In genomic region chr17:50399591-50399990, GRCh38 we compare ENCODE assay signal across 5 cellular contexts. TPM values are rescaled to one million over a fixed set of nuclear protein-coding genes. Genes with fewer than 3 reads are reported as not detected.
A peak's percentile ranks its signal among the peaks of the same experiment; 100 is the strongest.
DNase-seq lines count a peak whose midpoint lies in the region; ATAC-seq, FAIRE-seq and TF ChIP-seq lines count a peak whose summit lies in the region.
"Not testable (repeated sequence)": the region's sequence is repeated elsewhere in the genome, so short reads cannot be mapped to it uniquely, and the experiment has no call there.

No MANE protein-coding gene starts in this region.

- ATAC-seq in activated CD4-positive, alpha-beta T cell treated with anti-CD3 and anti-CD28 coated beads for 36 hours; K562: not testable (repeated sequence)

- WGBS in K562 (ENCODE audit: insufficient coverage, low coverage, missing lambda C conversion rate), result 89% methylated on average over 7 of the region's 8 CpGs

- peaks cover 30% of the 10 kb centered on the region for H3K79me2 ChIP-seq in K562 (ENCODE audit: control insufficient read depth, insufficient read depth, low read length)

- H3K36me3 ChIP-seq in K562 (ENCODE audit: control insufficient read depth, insufficient read depth, low read length), result peaks cover 17% of the 10 kb centered on the region

- not testable (repeated sequence) for FAIRE-seq in K562 (lab: Jason Lieb, UNC)

- TF ChIP-seq EP300 in K562 (IDR thresholded peaks at IDR 0.05; ENCODE audit: low read length), result not testable (repeated sequence)

- not testable (repeated sequence) for H3K4me3 ChIP-seq in K562

- H3K4me2 ChIP-seq in K562 (ENCODE audit: insufficient read depth, low read length), result not testable (repeated sequence)

- H2AFZ ChIP-seq in K562 (ENCODE audit: low read depth, low read length), result not testable (repeated sequence)

- BruUV-seq in K562 (replicated peaks; lab: Mats Ljungman, UMichigan), result not testable (repeated sequence)

- H3K9me3 ChIP-seq in K562 (replicated peaks; ENCODE audit: control insufficient read depth, insufficient read depth, low read depth, low read length), result not testable (repeated sequence)

- CTCF ChIA-PET in activated CD4-positive, alpha-beta T cell treated with anti-CD3 and anti-CD28 coated beads for 36 hours (lab: Charles Lee), result interaction anchor here (1.3 to 3.9 kb wide), 2 partner anchors 37 to 50 kb away, joined by 4 to 53 read pairs; no protein-coding TSS in a partner anchor
- CTCF ChIA-PET in K562 (lab: Yijun Ruan, JAX; ENCODE audit: low intra/inter-chr PET ratio), result not testable (repeated sequence)

- 0 out of 2 replicates have a peak, but pooled peaks cover 15% of the 10 kb centered on the region for H4K20me1 ChIP-seq in K562 (replicated peaks; ENCODE audit: control insufficient read depth, insufficient read depth, low read length)

- not testable (repeated sequence) for H3K9ac ChIP-seq in K562 (ENCODE audit: insufficient read depth in 1 of 2, low read depth in 2 of 2, low read length in 2 of 2)

- not testable (repeated sequence) for TF ChIP-seq CTCF in K562 (IDR thresholded peaks at IDR 0.05 in 2 of 3, conservative IDR thresholded peaks at IDR 0.05 in 1 of 3; ENCODE audit: insufficient read depth in 2 of 3, low read depth in 1 of 3, low read length in 3 of 3); neural crest cell (conservative IDR thresholded peaks at IDR 0.05)

- H3K27ac Mint-ChIP-seq in activated CD4-positive, alpha-beta T cell treated with anti-CD3 and anti-CD28 coated beads for 36 hours; activated T-helper 1 cell treated with anti-CD3 and anti-CD28 coated beads, Interleukin-12 subunit alpha, Interleukin-12 subunit beta, Interleukin-2, Interleukin-4 antibody, amounts not matched to agents 30 ng/mL and 10 ng/mL and 1 ng/mL, durations not matched to agents 14 hours and 24 hours and 36 hours; neural crest cell (ENCODE audit: unreplicated experiment): not testable (repeated sequence)

- H3K27me3 ChIP-seq in K562 (ENCODE audit: control insufficient read depth in 2 of 2, insufficient read depth in 2 of 2, low read length in 2 of 2), result not testable (repeated sequence)

- POLR2A ChIA-PET in activated CD4-positive, alpha-beta T cell treated with anti-CD3 and anti-CD28 coated beads for 36 hours (lab: Charles Lee), result not testable (repeated sequence)
- POLR2A ChIA-PET in K562 (lab: Yijun Ruan, JAX), result interaction anchor here (0.6 to 6.4 kb wide), 3 partner anchors 8 to 737 kb away, joined by 3 to 129 read pairs (median 4); no protein-coding TSS in a partner anchor

- H3K27me3 Mint-ChIP-seq in activated CD4-positive, alpha-beta T cell treated with anti-CD3 and anti-CD28 coated beads for 36 hours; activated T-helper 1 cell treated with anti-CD3 and anti-CD28 coated beads, Interleukin-12 subunit alpha, Interleukin-12 subunit beta, Interleukin-2, Interleukin-4 antibody, amounts not matched to agents 30 ng/mL and 10 ng/mL and 1 ng/mL, durations not matched to agents 14 hours and 24 hours and 36 hours (ENCODE audit: insufficient read depth): not testable (repeated sequence)
- peaks cover 11% of the 10 kb centered on the region for H3K27me3 Mint-ChIP-seq in neural crest cell (ENCODE audit: low read depth)

- H3K9me1 ChIP-seq in K562 (ENCODE audit: control insufficient read depth, insufficient read depth, low read length), result not testable (repeated sequence)

- H3K4me3 Mint-ChIP-seq in activated CD4-positive, alpha-beta T cell treated with anti-CD3 and anti-CD28 coated beads for 36 hours, result not testable (repeated sequence)
- H3K4me3 Mint-ChIP-seq in activated T-helper 1 cell treated with anti-CD3 and anti-CD28 coated beads, Interleukin-12 subunit alpha, Interleukin-12 subunit beta, Interleukin-2, Interleukin-4 antibody, amounts not matched to agents 30 ng/mL and 10 ng/mL and 1 ng/mL, durations not matched to agents 14 hours and 24 hours and 36 hours, result peak overlapping the region; percentile 4
- peak overlapping the region; percentile 54 for H3K4me3 Mint-ChIP-seq in neural crest cell

- not testable (repeated sequence) for H3K27ac ChIP-seq in K562 (ENCODE audit: extremely low read depth, low read depth, low read length)

- TF ChIP-seq RAD21 in K562 (CRISPR knock-in tag; conservative IDR thresholded peaks at IDR 0.05 in 1 of 2, IDR thresholded peaks at IDR 0.05 in 1 of 2), result not testable (repeated sequence)

- DNase-seq in activated CD4-positive, alpha-beta T cell treated with anti-CD3 and anti-CD28 coated beads for 36 hours, result peak; percentile 13
- DNase-seq in activated T-helper 1 cell treated with anti-CD3 and anti-CD28 coated beads, Interleukin-12 subunit alpha, Interleukin-12 subunit beta, Interleukin-2, Interleukin-4 antibody, amounts not matched to agents 30 ng/mL and 10 ng/mL and 1 ng/mL, durations not matched to agents 14 hours and 24 hours and 36 hours (ENCODE audit: low spot score); neural crest cell (ENCODE audit: low read depth, low spot score): not testable (repeated sequence)
- DNase-seq in K562 (ENCODE audit: extremely low read depth in 1 of 4, low spot score in 3 of 4) (peak in 1 of 4 experiments; percentile 28), cardiac septum (ENCODE audit: low spot score) (peak; percentile 41)

- peaks cover 13% of the 10 kb centered on the region for H3K36me3 Mint-ChIP-seq in activated CD4-positive, alpha-beta T cell treated with anti-CD3 and anti-CD28 coated beads for 36 hours (ENCODE audit: low read depth)
- peaks cover 13% of the 10 kb centered on the region for H3K36me3 Mint-ChIP-seq in activated T-helper 1 cell treated with anti-CD3 and anti-CD28 coated beads, Interleukin-12 subunit alpha, Interleukin-12 subunit beta, Interleukin-2, Interleukin-4 antibody, amounts not matched to agents 30 ng/mL and 10 ng/mL and 1 ng/mL, durations not matched to agents 14 hours and 24 hours and 36 hours (ENCODE audit: low read depth)
- not testable (repeated sequence) for H3K36me3 Mint-ChIP-seq in neural crest cell (ENCODE audit: low read depth)

- TF ChIP-seq POLR2A in K562 (conservative IDR thresholded peaks at IDR 0.05), result not testable (repeated sequence)

- peaks cover 21 to 29% of the 10 kb centered on the region in 2 experiments; a peak in 4 of 5 replicates for H3K4me1 ChIP-seq in K562 (replicated peaks in 1 of 2; ENCODE audit: control insufficient read depth in 2 of 2, insufficient read depth in 2 of 2, low read length in 2 of 2)

- in situ Hi-C loops in K562 (cut with MboI), result not testable (repeated sequence)

- H3K9me3 Mint-ChIP-seq in activated CD4-positive, alpha-beta T cell treated with anti-CD3 and anti-CD28 coated beads for 36 hours (ENCODE audit: low read depth); activated T-helper 1 cell treated with anti-CD3 and anti-CD28 coated beads, Interleukin-12 subunit alpha, Interleukin-12 subunit beta, Interleukin-2, Interleukin-4 antibody, amounts not matched to agents 30 ng/mL and 10 ng/mL and 1 ng/mL, durations not matched to agents 14 hours and 24 hours and 36 hours; neural crest cell: not testable (repeated sequence)

- intact Hi-C loops in activated CD4-positive, alpha-beta T cell treated with anti-CD3 and anti-CD28 coated beads for 36 hours (cut with DNase I, micrococcal nuclease), result loop anchor here in 1 of 2 experiments (5.0 kb wide), 1 partner anchor 37 kb away; no protein-coding TSS in a partner anchor
- intact Hi-C loops in activated T-helper 1 cell treated with anti-CD3 and anti-CD28 coated beads, Interleukin-12 subunit alpha, Interleukin-12 subunit beta, Interleukin-2, Interleukin-4 antibody, amounts not matched to agents 30 ng/mL and 10 ng/mL and 1 ng/mL, durations not matched to agents 14 hours and 24 hours and 36 hours (cut with micrococcal nuclease), result loop anchor here (5.0 kb wide), 1 partner anchor 308 kb away; the partner anchor contains the start of gene ANKRD40
- intact Hi-C loops in K562 (cut with micrococcal nuclease); cardiac septum (cut with DNase I): not testable (repeated sequence)

- peaks cover 23% of the 10 kb centered on the region for H3K4me1 Mint-ChIP-seq in activated CD4-positive, alpha-beta T cell treated with anti-CD3 and anti-CD28 coated beads for 36 hours
- H3K4me1 Mint-ChIP-seq in activated T-helper 1 cell treated with anti-CD3 and anti-CD28 coated beads, Interleukin-12 subunit alpha, Interleukin-12 subunit beta, Interleukin-2, Interleukin-4 antibody, amounts not matched to agents 30 ng/mL and 10 ng/mL and 1 ng/mL, durations not matched to agents 14 hours and 24 hours and 36 hours (ENCODE audit: low read depth), result peaks cover 20% of the 10 kb centered on the region
- H3K4me1 Mint-ChIP-seq in neural crest cell, result peaks cover 22% of the 10 kb centered on the region

RNA-seq across cellular contexts. Expression of gene LRRC59, which starts 2.3 kb away (rescaled TPM):
- total RNA-seq in activated CD4-positive, alpha-beta T cell treated with anti-CD3 and anti-CD28 coated beads for 36 hours, result 10 to 100 TPM; 74.4 to 82.7 TPM
- 113 and 116 TPM in 2 replicates for total RNA-seq in activated T-helper 1 cell treated with anti-CD3 and anti-CD28 coated beads, Interleukin-12 subunit alpha, Interleukin-12 subunit beta, Interleukin-2, Interleukin-4 antibody, amounts not matched to agents 30 ng/mL and 10 ng/mL and 1 ng/mL, durations not matched to agents 14 hours and 24 hours and 36 hours
- total RNA-seq in K562 (2011; cell fraction: chromatin; rRNA removed; ENCODE audit: low replicate concordance), result 69.1 and 116 TPM in 2 replicates
- total RNA-seq in K562 (2011; cell fraction: nucleolus; rRNA removed), result 92.4 and 122 TPM in 2 replicates
- total RNA-seq in K562 (2011; cell fraction: nucleoplasm; rRNA removed), result 127 and 192 TPM in 2 replicates
- total RNA-seq in K562 (2014; rRNA removed), result 187 and 221 TPM in 2 replicates
- total RNA-seq in K562 (2014; rRNA removed; fragmentation: Illumina TruSeq; extraction: Trizol), result 154 and 156 TPM in 2 replicates
- 187 TPM in 2 replicates for total RNA-seq in K562 (2015; rRNA removed; fragmentation: Illumina TruSeq; extraction: Trizol)
- total RNA-seq in K562 (2021), result 223 and 244 TPM in 2 replicates
- 119 and 158 TPM in 2 replicates for polyA plus RNA-seq in K562 (2011; rRNA removed)
- 85.0 and 92.7 TPM in 2 replicates for polyA plus RNA-seq in K562 (2011; cell fraction: cytosol; rRNA removed)
- 52.0 and 69.3 TPM in 2 replicates for polyA plus RNA-seq in K562 (2011; cell fraction: nucleus; rRNA removed)
- 201 and 212 TPM in 2 replicates for polyA plus RNA-seq in K562 (2012)
- polyA plus RNA-seq in K562 (2014; fragmentation: Illumina TruSeq; extraction: Trizol), result 206 and 214 TPM in 2 replicates
- 10 to 100 TPM; 27.8 to 38.7 TPM for polyA plus RNA-seq in K562 (2014; fragmentation: Nextera tagmentation; extraction: Ambion mirVana)
- 118 and 134 TPM in 2 replicates for polyA plus RNA-seq in K562 (2014; rRNA removed)
- polyA minus RNA-seq in K562 (2011; rRNA and poly(A)+ RNA removed), result 198 and 249 TPM in 2 replicates
- 104 and 126 TPM in 2 replicates for polyA minus RNA-seq in K562 (2011; cell fraction: cytosol; rRNA and poly(A)+ RNA removed)
- 35.8 and 66.0 TPM in 2 replicates for polyA minus RNA-seq in K562 (2011; cell fraction: nucleus; rRNA and poly(A)+ RNA removed)
- 32.9 TPM for total RNA-seq in cardiac septum
- total RNA-seq in neural crest cell, result 92.3 and 92.7 TPM in 2 replicates

RNA-seq across cellular contexts. Expression of gene ACSF2, which starts 26.4 kb away (rescaled TPM):
- total RNA-seq in activated CD4-positive, alpha-beta T cell treated with anti-CD3 and anti-CD28 coated beads for 36 hours, result 10 to 100 TPM; 15.0 to 15.7 TPM
- total RNA-seq in activated T-helper 1 cell treated with anti-CD3 and anti-CD28 coated beads, Interleukin-12 subunit alpha, Interleukin-12 subunit beta, Interleukin-2, Interleukin-4 antibody, amounts not matched to agents 30 ng/mL and 10 ng/mL and 1 ng/mL, durations not matched to agents 14 hours and 24 hours and 36 hours, result 8.8 and 11.3 TPM in 2 replicates
- 7.3 and 27.3 TPM in 2 replicates for total RNA-seq in K562 (2011; cell fraction: chromatin; rRNA removed; ENCODE audit: low replicate concordance)
- total RNA-seq in K562 (2011; cell fraction: nucleolus; rRNA removed), result 14.8 and 20.1 TPM in 2 replicates
- 10.8 and 12.2 TPM in 2 replicates for total RNA-seq in K562 (2011; cell fraction: nucleoplasm; rRNA removed)
- total RNA-seq in K562 (2014; rRNA removed) (3.1 and 5.0 TPM in 2 replicates), K562 (2014; rRNA removed; fragmentation: Illumina TruSeq; extraction: Trizol) (2.3 and 2.9 TPM in 2 replicates), K562 (2015; rRNA removed; fragmentation: Illumina TruSeq; extraction: Trizol) (4.1 and 4.4 TPM in 2 replicates), K562 (2021) (6.1 and 6.2 TPM in 2 replicates), cardiac septum (9.6 TPM), neural crest cell (31.5 and 34.5 TPM in 2 replicates)
- polyA plus RNA-seq in K562 (2011; rRNA removed) (3.5 and 11.4 TPM in 2 replicates), K562 (2014; fragmentation: Illumina TruSeq; extraction: Trizol) (3.0 and 5.4 TPM in 2 replicates), K562 (2014; fragmentation: Nextera tagmentation; extraction: Ambion mirVana) (1 to 10 TPM in 1 of 2 experiments, under 1 TPM in 1; 0.89 to 1.5 TPM), K562 (2014; rRNA removed) (4.9 and 7.2 TPM in 2 replicates)
- 5.9 and 9.2 TPM in 2 replicates for polyA plus RNA-seq in K562 (2011; cell fraction: cytosol; rRNA removed)
- polyA plus RNA-seq in K562 (2011; cell fraction: nucleus; rRNA removed), result 22.4 and 48.3 TPM in 2 replicates
- 4.7 and 17.1 TPM in 2 replicates for polyA plus RNA-seq in K562 (2012)
- polyA minus RNA-seq in K562 (2011; rRNA and poly(A)+ RNA removed), result 6.7 and 8.8 TPM in 2 replicates
- 3.3 and 5.7 TPM in 2 replicates for polyA minus RNA-seq in K562 (2011; cell fraction: cytosol; rRNA and poly(A)+ RNA removed)
- polyA minus RNA-seq in K562 (2011; cell fraction: nucleus; rRNA and poly(A)+ RNA removed), result 12.0 and 22.5 TPM in 2 replicates

RNA-seq across cellular contexts. Expression of gene EME1, which starts 26.6 kb away (rescaled TPM):
- 10 to 100 TPM; 38.3 to 40.8 TPM for total RNA-seq in activated CD4-positive, alpha-beta T cell treated with anti-CD3 and anti-CD28 coated beads for 36 hours
- 27.7 and 32.9 TPM in 2 replicates for total RNA-seq in activated T-helper 1 cell treated with anti-CD3 and anti-CD28 coated beads, Interleukin-12 subunit alpha, Interleukin-12 subunit beta, Interleukin-2, Interleukin-4 antibody, amounts not matched to agents 30 ng/mL and 10 ng/mL and 1 ng/mL, durations not matched to agents 14 hours and 24 hours and 36 hours
- 119 and 126 TPM in 2 replicates for total RNA-seq in K562 (2011; cell fraction: chromatin; rRNA removed; ENCODE audit: low replicate concordance)
- total RNA-seq in K562 (2011; cell fraction: nucleolus; rRNA removed), result 73.0 and 74.5 TPM in 2 replicates
- 64.3 and 82.1 TPM in 2 replicates for total RNA-seq in K562 (2011; cell fraction: nucleoplasm; rRNA removed)
- total RNA-seq in K562 (2014; rRNA removed) (18.8 and 28.0 TPM in 2 replicates), K562 (2014; rRNA removed; fragmentation: Illumina TruSeq; extraction: Trizol) (17.6 and 21.4 TPM in 2 replicates), K562 (2015; rRNA removed; fragmentation: Illumina TruSeq; extraction: Trizol) (16.6 and 17.6 TPM in 2 replicates), K562 (2021) (16.8 and 20.1 TPM in 2 replicates), cardiac septum (0.35 TPM), neural crest cell (25.5 and 31.4 TPM in 2 replicates)
- polyA plus RNA-seq in K562 (2011; rRNA removed) (44.1 and 61.3 TPM in 2 replicates), K562 (2014; fragmentation: Illumina TruSeq; extraction: Trizol) (20.9 and 24.0 TPM in 2 replicates), K562 (2014; fragmentation: Nextera tagmentation; extraction: Ambion mirVana) (10 to 100 TPM; 14.6 to 27.4 TPM), K562 (2014; rRNA removed) (28.7 TPM in 2 replicates)
- polyA plus RNA-seq in K562 (2011; cell fraction: cytosol; rRNA removed), result 15.3 and 28.4 TPM in 2 replicates
- 254 and 409 TPM in 2 replicates for polyA plus RNA-seq in K562 (2011; cell fraction: nucleus; rRNA removed)
- 42.1 and 48.1 TPM in 2 replicates for polyA plus RNA-seq in K562 (2012)
- 24.1 and 34.7 TPM in 2 replicates for polyA minus RNA-seq in K562 (2011; rRNA and poly(A)+ RNA removed)
- 7.2 and 9.6 TPM in 2 replicates for polyA minus RNA-seq in K562 (2011; cell fraction: cytosol; rRNA and poly(A)+ RNA removed)
- polyA minus RNA-seq in K562 (2011; cell fraction: nucleus; rRNA and poly(A)+ RNA removed), result 28.1 and 57.5 TPM in 2 replicates

RNA-seq across cellular contexts. Expression of gene MRPL27, which starts 26.6 kb away (rescaled TPM):
- 10 to 100 TPM; 40.1 to 56.2 TPM for total RNA-seq in activated CD4-positive, alpha-beta T cell treated with anti-CD3 and anti-CD28 coated beads for 36 hours
- total RNA-seq in activated T-helper 1 cell treated with anti-CD3 and anti-CD28 coated beads, Interleukin-12 subunit alpha, Interleukin-12 subunit beta, Interleukin-2, Interleukin-4 antibody, amounts not matched to agents 30 ng/mL and 10 ng/mL and 1 ng/mL, durations not matched to agents 14 hours and 24 hours and 36 hours, result 73.4 and 78.7 TPM in 2 replicates
- 59.4 and 90.8 TPM in 2 replicates for total RNA-seq in K562 (2011; cell fraction: chromatin; rRNA removed; ENCODE audit: low replicate concordance)
- 82.5 and 90.0 TPM in 2 replicates for total RNA-seq in K562 (2011; cell fraction: nucleolus; rRNA removed)
- 74.9 and 93.1 TPM in 2 replicates for total RNA-seq in K562 (2011; cell fraction: nucleoplasm; rRNA removed)
- total RNA-seq in K562 (2014; rRNA removed) (99.4 and 102 TPM in 2 replicates), K562 (2014; rRNA removed; fragmentation: Illumina TruSeq; extraction: Trizol) (122 and 142 TPM in 2 replicates), K562 (2015; rRNA removed; fragmentation: Illumina TruSeq; extraction: Trizol) (123 and 127 TPM in 2 replicates), K562 (2021) (96.3 and 98.2 TPM in 2 replicates), cardiac septum (61.4 TPM), neural crest cell (70.4 and 72.2 TPM in 2 replicates)
- polyA plus RNA-seq in K562 (2011; rRNA removed) (127 and 146 TPM in 2 replicates), K562 (2014; fragmentation: Illumina TruSeq; extraction: Trizol) (103 and 105 TPM in 2 replicates), K562 (2014; fragmentation: Nextera tagmentation; extraction: Ambion mirVana) (100 to 1,000 TPM; 388 to 401 TPM), K562 (2014; rRNA removed) (138 and 143 TPM in 2 replicates)
- 138 and 159 TPM in 2 replicates for polyA plus RNA-seq in K562 (2011; cell fraction: cytosol; rRNA removed)
- polyA plus RNA-seq in K562 (2011; cell fraction: nucleus; rRNA removed), result 67.4 and 86.4 TPM in 2 replicates
- 72.3 and 119 TPM in 2 replicates for polyA plus RNA-seq in K562 (2012)
- 80.5 and 86.3 TPM in 2 replicates for polyA minus RNA-seq in K562 (2011; rRNA and poly(A)+ RNA removed)
- 18.6 and 40.0 TPM in 2 replicates for polyA minus RNA-seq in K562 (2011; cell fraction: cytosol; rRNA and poly(A)+ RNA removed)
- polyA minus RNA-seq in K562 (2011; cell fraction: nucleus; rRNA and poly(A)+ RNA removed), result 31.5 and 50.3 TPM in 2 replicates

RNA-seq across cellular contexts. Expression of gene XYLT2, which starts 53.7 kb away (rescaled TPM):
- total RNA-seq in activated CD4-positive, alpha-beta T cell treated with anti-CD3 and anti-CD28 coated beads for 36 hours, result 10 to 100 TPM; 29.8 to 30.4 TPM
- 63.0 and 63.9 TPM in 2 replicates for total RNA-seq in activated T-helper 1 cell treated with anti-CD3 and anti-CD28 coated beads, Interleukin-12 subunit alpha, Interleukin-12 subunit beta, Interleukin-2, Interleukin-4 antibody, amounts not matched to agents 30 ng/mL and 10 ng/mL and 1 ng/mL, durations not matched to agents 14 hours and 24 hours and 36 hours
- 16.9 and 49.3 TPM in 2 replicates for total RNA-seq in K562 (2011; cell fraction: chromatin; rRNA removed; ENCODE audit: low replicate concordance)
- total RNA-seq in K562 (2011; cell fraction: nucleolus; rRNA removed), result 28.8 and 34.7 TPM in 2 replicates
- 27.6 and 29.6 TPM in 2 replicates for total RNA-seq in K562 (2011; cell fraction: nucleoplasm; rRNA removed)
- total RNA-seq in K562 (2014; rRNA removed), result 9.1 and 14.0 TPM in 2 replicates
- total RNA-seq in K562 (2014; rRNA removed; fragmentation: Illumina TruSeq; extraction: Trizol), result 2.0 and 2.4 TPM in 2 replicates
- 4.5 and 10.6 TPM in 2 replicates for total RNA-seq in K562 (2015; rRNA removed; fragmentation: Illumina TruSeq; extraction: Trizol)
- total RNA-seq in K562 (2021), result 8.9 and 9.5 TPM in 2 replicates
- 3.8 and 8.4 TPM in 2 replicates for polyA plus RNA-seq in K562 (2011; rRNA removed)
- 7.0 and 11.0 TPM in 2 replicates for polyA plus RNA-seq in K562 (2011; cell fraction: cytosol; rRNA removed)
- 19.7 and 30.0 TPM in 2 replicates for polyA plus RNA-seq in K562 (2011; cell fraction: nucleus; rRNA removed)
- 6.2 and 10.6 TPM in 2 replicates for polyA plus RNA-seq in K562 (2012)
- polyA plus RNA-seq in K562 (2014; fragmentation: Illumina TruSeq; extraction: Trizol), result 4.3 and 6.5 TPM in 2 replicates
- 1 to 10 TPM in 1 of 2 experiments, under 1 TPM in 1; 0.63 to 1.0 TPM for polyA plus RNA-seq in K562 (2014; fragmentation: Nextera tagmentation; extraction: Ambion mirVana)
- 7.3 and 8.0 TPM in 2 replicates for polyA plus RNA-seq in K562 (2014; rRNA removed)
- 6.2 and 7.9 TPM in 2 replicates for polyA minus RNA-seq in K562 (2011; rRNA and poly(A)+ RNA removed)
- 8.8 and 29.4 TPM in 2 replicates for polyA minus RNA-seq in K562 (2011; cell fraction: cytosol; rRNA and poly(A)+ RNA removed)
- polyA minus RNA-seq in K562 (2011; cell fraction: nucleus; rRNA and poly(A)+ RNA removed), result 9.4 and 10.1 TPM in 2 replicates
- 10.8 TPM for total RNA-seq in cardiac septum
- 23.4 and 26.5 TPM in 2 replicates for total RNA-seq in neural crest cell

Comparison
In these comparisons a context has a peak if more than half of its experiments do, and no peak if none do; other contexts are left out.
1. RNA of gene EME1, which starts 26.6 kb away (total RNA-seq): 38.3 to 40.8 TPM in activated CD4-positive, alpha-beta T cell treated with anti-CD3 and anti-CD28 coated beads for 36 hours, 25.5 to 31.4 TPM in neural crest cell, 27.7 to 32.9 TPM in activated T-helper 1 cell treated with anti-CD3 and anti-CD28 coated beads, Interleukin-12 subunit alpha, Interleukin-12 subunit beta, Interleukin-2, Interleukin-4 antibody, amounts not matched to agents 30 ng/mL and 10 ng/mL and 1 ng/mL, durations not matched to agents 14 hours and 24 hours and 36 hours and 16.6 to 126 TPM in K562; 0.35 TPM in cardiac septum (single experiment); every median in the first group is over 10 times any median in the second.